In genomic region chr3:127783166-127783565, GRCh38 we compare ENCODE assay signal across 24 cellular contexts.
"Had no signal": no experiment of that assay in that cellular context is flagged by ENCODE, and none has a peak within 500 bp of the region (broad histone marks: within the 10 kb centered on the region; RNA-seq: fewer than 3 reads in every experiment).

No MANE protein-coding gene starts in this region.

- H3K9me3 ChIP-seq: ascending aorta, breast epithelium, gastroesophageal sphincter, mucosa of descending colon, suprapubic skin had no signal

- H3K27ac Mint-ChIP-seq: activated naive CD4-positive, alpha-beta T cell treated with anti-CD3 and anti-CD28 coated beads, Interleukin-2, amount 10 ng/mL, durations not matched to agents 7 days and 5 days; activated naive CD8-positive, alpha-beta T cell treated with anti-CD3 and anti-CD28 coated beads, Interleukin-2, amount 50 U/mL, for 24 hours; immature natural killer cell; naive thymus-derived CD4-positive, alpha-beta T cell had no signal

- H3K4me1 Mint-ChIP-seq: activated naive CD4-positive, alpha-beta T cell treated with anti-CD3 and anti-CD28 coated beads, Interleukin-2, amount 10 ng/mL, durations not matched to agents 7 days and 5 days; immature natural killer cell had no signal

- ATAC-seq: activated naive CD8-positive, alpha-beta T cell treated with anti-CD3 and anti-CD28 coated beads, Interleukin-2, amount 50 U/mL, for 24 hours; gastroesophageal sphincter; mucosa of descending colon; naive thymus-derived CD4-positive, alpha-beta T cell; stimulated activated naive CD8-positive, alpha-beta T cell treated with anti-CD3 and anti-CD28 coated beads, Interleukin-15, Interleukin-2, amounts not matched to agents 100 U/mL and 50 U/mL, for 24 hours had no signal

- H3K4me3 Mint-ChIP-seq: activated naive CD4-positive, alpha-beta T cell treated with anti-CD3 and anti-CD28 coated beads, Interleukin-2, amount 10 ng/mL, durations not matched to agents 7 days and 5 days; activated naive CD8-positive, alpha-beta T cell treated with anti-CD3 and anti-CD28 coated beads, Interleukin-2, amount 50 U/mL, for 24 hours; immature natural killer cell; naive thymus-derived CD4-positive, alpha-beta T cell had no signal

- DNase-seq: activated CD4-positive, alpha-beta T cell treated with anti-CD3 and anti-CD28 coated beads, Interleukin-2, amount 50 U/mL, for 1 hour; activated CD4-positive, CD25-positive, alpha-beta regulatory T cell treated with anti-CD3 and anti-CD28 coated beads, Interleukin-2, amount 50 U/mL, for 72 hours; activated CD8-positive, alpha-beta memory T cell treated with anti-CD3 and anti-CD28 coated beads for 24 hours; activated CD8-positive, alpha-beta memory T cell treated with anti-CD3 and anti-CD28 coated beads, Interleukin-2, amount 50 U/mL, for 48 hours; activated effector memory CD4-positive, alpha-beta T cell treated with Interleukin-2 at 50 U/mL for 16 hours; activated naive CD4-positive, alpha-beta T cell treated with anti-CD3 and anti-CD28 coated beads, Interleukin-2, amount 10 ng/mL, durations not matched to agents 7 days and 5 days; activated naive CD8-positive, alpha-beta T cell treated with anti-CD3 and anti-CD28 coated beads, Interleukin-2, amount 50 U/mL, for 24 hours; activated T-cell treated with anti-CD3 and anti-CD28 coated beads, Interleukin-2, amount 50 U/mL, for 48 hours; cerebellar nuclear complex; cortex of kidney; effector CD4-positive, alpha-beta T cell; immature natural killer cell; mesenchymal stem cell; naive thymus-derived CD4-positive, alpha-beta T cell; stimulated activated CD4-positive, alpha-beta T cell treated with anti-CD3 and anti-CD28 coated beads, Interleukin-2, amount 100 ng/mL, for 24 hours; stimulated activated naive CD8-positive, alpha-beta T cell treated with anti-CD3 and anti-CD28 coated beads, Interleukin-15, Interleukin-2, amounts not matched to agents 100 U/mL and 50 U/mL, for 24 hours; T-helper 2 cell had no signal

- H3K36me3 Mint-ChIP-seq: activated naive CD4-positive, alpha-beta T cell treated with anti-CD3 and anti-CD28 coated beads, Interleukin-2, amount 10 ng/mL, durations not matched to agents 7 days and 5 days; immature natural killer cell; naive thymus-derived CD4-positive, alpha-beta T cell had no signal

- H3K27ac ChIP-seq: parathyroid adenoma, suprapubic skin, VCaP had no signal

- H3K27me3 Mint-ChIP-seq: activated naive CD8-positive, alpha-beta T cell treated with anti-CD3 and anti-CD28 coated beads, Interleukin-2, amount 50 U/mL, for 24 hours had no signal

- H3K9me3 Mint-ChIP-seq: activated naive CD4-positive, alpha-beta T cell treated with anti-CD3 and anti-CD28 coated beads, Interleukin-2, amount 10 ng/mL, durations not matched to agents 7 days and 5 days; activated naive CD8-positive, alpha-beta T cell treated with anti-CD3 and anti-CD28 coated beads, Interleukin-2, amount 50 U/mL, for 24 hours; immature natural killer cell; naive thymus-derived CD4-positive, alpha-beta T cell had no signal

- H3K4me1 ChIP-seq: breast epithelium, parathyroid adenoma had no signal

- H3K4me3 ChIP-seq: ascending aorta, breast epithelium, gastroesophageal sphincter, mucosa of descending colon, suprapubic skin had no signal

- H3K36me3 ChIP-seq: ascending aorta, breast epithelium, gastroesophageal sphincter, suprapubic skin had no signal

- H3K27me3 ChIP-seq: ascending aorta, breast epithelium, gastroesophageal sphincter, suprapubic skin had no signal
